Comparison of ENCODE assay signal across 8 cellular contexts in the genomic region with DNA sequence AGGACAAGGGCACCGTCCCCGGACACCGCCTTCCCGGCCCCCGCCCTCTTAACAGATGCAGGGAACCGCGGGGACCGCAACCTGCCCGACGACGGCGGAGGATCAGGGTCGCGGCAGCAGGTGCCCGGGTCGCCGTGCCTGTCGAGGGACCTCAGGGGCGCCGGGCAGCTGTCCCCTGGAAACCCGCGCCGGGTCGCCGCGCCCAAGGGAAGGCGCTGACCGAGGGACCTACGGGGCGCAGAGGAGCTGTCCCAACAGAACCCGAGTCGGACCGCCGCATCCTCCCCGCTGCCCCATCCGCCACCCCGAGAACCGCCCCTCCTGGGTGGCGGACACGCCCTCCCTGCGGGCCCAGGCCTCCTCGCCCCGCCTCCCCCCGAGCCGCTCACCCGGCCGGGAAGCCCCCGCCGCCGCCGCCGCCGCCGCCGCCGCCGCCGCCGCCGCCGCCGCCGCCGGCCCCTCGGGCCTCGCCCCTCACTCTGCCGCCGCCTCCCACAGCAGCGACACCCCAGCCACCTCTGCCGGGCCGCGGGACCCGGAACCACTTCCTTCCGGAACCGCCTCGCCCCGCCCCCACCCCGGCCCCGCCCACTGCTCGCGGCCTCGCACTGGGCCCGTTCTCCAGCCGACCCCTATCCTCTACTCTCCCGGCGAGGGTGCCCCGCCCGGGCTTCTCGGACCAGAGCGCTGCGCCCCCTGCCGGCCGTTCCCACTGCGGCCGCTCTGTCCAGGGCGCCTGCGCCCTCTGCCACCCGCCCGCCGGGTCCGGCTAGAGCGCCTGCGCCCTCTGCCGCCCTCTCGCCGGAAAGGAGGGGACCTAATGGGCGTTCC. TPM values are rescaled to one million over a fixed set of nuclear protein-coding genes. Genes with fewer than 3 reads are reported as not detected.
DNase-seq lines count a peak whose midpoint lies in the region; ATAC-seq and TF ChIP-seq lines count a peak whose summit lies in the region.

A gene (minus strand): TSS at position 543 of the 831 bp plus-strand sequence. CDS start 20,797 bp downstream, outside the sequence.

- no peaks in the 10 kb centered on the region for H3K4me1 Mint-ChIP-seq in activated T-helper 17 cell treated with anti-CD3 and anti-CD28 coated beads, Interleukin-2, amount 50 U/mL, for 72 hours
- peaks cover 8% of the 10 kb centered on the region for H3K4me1 Mint-ChIP-seq in nephron progenitor cell
- H3K4me1 Mint-ChIP-seq in stimulated activated naive CD8-positive, alpha-beta T cell treated with anti-CD3 and anti-CD28 coated beads, Interleukin-15, Interleukin-2, amounts not matched to agents 100 ng/mL and 50 ng/mL, for 24 hours (ENCODE audit: low read depth): peaks cover 26% of the 10 kb centered on the region

- peak within 1 kb of the TSS; percentile 35; the same call in 1 of the 2 replicates for H3K9ac ChIP-seq in KMS-11

- H3K27ac Mint-ChIP-seq in activated T-helper 17 cell treated with anti-CD3 and anti-CD28 coated beads, Interleukin-2, amount 50 U/mL, for 72 hours: peak within 1 kb of the TSS; percentile 82
- H3K27ac Mint-ChIP-seq in nephron progenitor cell: no peak within 1 kb of the TSS
- peak within 1 kb of the TSS; percentile 92 for H3K27ac Mint-ChIP-seq in stimulated activated naive CD8-positive, alpha-beta T cell treated with anti-CD3 and anti-CD28 coated beads, Interleukin-15, Interleukin-2, amounts not matched to agents 100 ng/mL and 50 ng/mL, for 24 hours

- H3K27me3 Mint-ChIP-seq in activated T-helper 17 cell treated with anti-CD3 and anti-CD28 coated beads, Interleukin-2, amount 50 U/mL, for 72 hours: no peaks in the 10 kb centered on the region
- H3K27me3 Mint-ChIP-seq in nephron progenitor cell (ENCODE audit: low read depth, poor library complexity): peaks cover 6% of the 10 kb centered on the region
- H3K27me3 Mint-ChIP-seq in stimulated activated naive CD8-positive, alpha-beta T cell treated with anti-CD3 and anti-CD28 coated beads, Interleukin-15, Interleukin-2, amounts not matched to agents 100 ng/mL and 50 ng/mL, for 24 hours: no peaks in the 10 kb centered on the region

- H3K9me3 Mint-ChIP-seq in activated T-helper 17 cell treated with anti-CD3 and anti-CD28 coated beads, Interleukin-2, amount 50 U/mL, for 72 hours: no peaks in the 10 kb centered on the region
- peaks cover 48% of the 10 kb centered on the region for H3K9me3 Mint-ChIP-seq in nephron progenitor cell
- H3K9me3 Mint-ChIP-seq in stimulated activated naive CD8-positive, alpha-beta T cell treated with anti-CD3 and anti-CD28 coated beads, Interleukin-15, Interleukin-2, amounts not matched to agents 100 ng/mL and 50 ng/mL, for 24 hours: no peaks in the 10 kb centered on the region

- H3K27me3 ChIP-seq in KMS-11 (ENCODE audit: insufficient read depth, low read depth) (no peaks in the 10 kb centered on the region), Peyer's patch (no peaks in the 10 kb centered on the region)

- H3K4me1 ChIP-seq in KMS-11 (ENCODE audit: low read depth, poor library complexity, severe bottlenecking): peaks cover 31% of the 10 kb centered on the region
- no peaks in the 10 kb centered on the region for H3K4me1 ChIP-seq in Peyer's patch

- peak in 1 of 2 donors; percentile 17 for TF ChIP-seq POLR2A in Peyer's patch (IDR thresholded peaks at IDR 0.05)

- no peaks in the 10 kb centered on the region for H4K20me1 ChIP-seq in KMS-11 (ENCODE audit: insufficient read depth)

- H3K36me3 Mint-ChIP-seq in activated T-helper 17 cell treated with anti-CD3 and anti-CD28 coated beads, Interleukin-2, amount 50 U/mL, for 72 hours (ENCODE audit: low read depth): peaks cover 6% of the 10 kb centered on the region
- peaks cover 17% of the 10 kb centered on the region for H3K36me3 Mint-ChIP-seq in nephron progenitor cell (ENCODE audit: low read depth)
- H3K36me3 Mint-ChIP-seq in stimulated activated naive CD8-positive, alpha-beta T cell treated with anti-CD3 and anti-CD28 coated beads, Interleukin-15, Interleukin-2, amounts not matched to agents 100 ng/mL and 50 ng/mL, for 24 hours (ENCODE audit: low read depth): no peaks in the 10 kb centered on the region

- H3K79me2 ChIP-seq in KMS-11 (ENCODE audit: insufficient read depth, low read depth): no peaks in the 10 kb centered on the region; the same call in 1 of the 2 replicates

- H3K36me3 ChIP-seq in KMS-11 (ENCODE audit: insufficient read depth) (no peaks in the 10 kb centered on the region), Peyer's patch (no peaks in the 10 kb centered on the region)

- H3K4me3 ChIP-seq in KMS-11 (IDR thresholded peaks at IDR 0.05; ENCODE audit: insufficient read depth, low read depth, low read length): no peak within 1 kb of the TSS
- peak within 1 kb of the TSS; percentile 67 to 93 (median 70) for H3K4me3 ChIP-seq in Peyer's patch
- H3K4me3 ChIP-seq in fibroblast of pulmonary artery (replicated peaks; ENCODE audit: low read depth, low read length): peak within 1 kb of the TSS; percentile 65

- H3K27ac ChIP-seq in KMS-11 (no peak within 1 kb of the TSS), Peyer's patch (peak within 1 kb of the TSS; percentile 64 to 81 (median 74))

- no peaks in the 10 kb centered on the region for H3K9me3 ChIP-seq in Peyer's patch

- H3K4me3 Mint-ChIP-seq in activated T-helper 17 cell treated with anti-CD3 and anti-CD28 coated beads, Interleukin-2, amount 50 U/mL, for 72 hours: peak within 1 kb of the TSS; percentile 89
- peak within 1 kb of the TSS; percentile 86 for H3K4me3 Mint-ChIP-seq in nephron progenitor cell
- peak within 1 kb of the TSS; percentile 88 for H3K4me3 Mint-ChIP-seq in stimulated activated naive CD8-positive, alpha-beta T cell treated with anti-CD3 and anti-CD28 coated beads, Interleukin-15, Interleukin-2, amounts not matched to agents 100 ng/mL and 50 ng/mL, for 24 hours

- peak; percentile 87 for ATAC-seq in GM21786 (IDR thresholded peaks at IDR 0.05; ENCODE audit: unreplicated experiment)
- peak; percentile 98 for ATAC-seq in activated T-helper 17 cell treated with anti-CD3 and anti-CD28 coated beads, Interleukin-2, amount 50 U/mL, for 72 hours (replicated peaks)

- TF ChIP-seq CTCF in KMS-11 (conservative IDR thresholded peaks at IDR 0.05; ENCODE audit: low read depth, low read length) (peak; percentile 57), Peyer's patch (IDR thresholded peaks at IDR 0.05) (peak; percentile 81 to 88 (median 84)), fibroblast of pulmonary artery (IDR thresholded peaks at IDR 0.05; ENCODE audit: low read length, missing control alignments) (peak; percentile 35), nephron progenitor cell (IDR thresholded peaks at IDR 0.05) (peak; percentile 60)

- peak within 1 kb of the TSS; percentile 67 for H3K4me2 ChIP-seq in KMS-11

- H2AFZ ChIP-seq in KMS-11 (ENCODE audit: low read depth): peak within 1 kb of the TSS; percentile 86

- DNase-seq in Daoy (ENCODE audit: low read depth) (peak; percentile 88), Peyer's patch (peak; percentile 85 to 94 (median 92)), fibroblast of pulmonary artery (ENCODE audit: low read depth) (peak; percentile 84), nephron progenitor cell (peak; percentile 89)

RNA-seq across cellular contexts. Expression of the gene that starts here (rescaled TPM):
- total RNA-seq in Daoy (2014; rRNA removed; shearing (Covaris generic)): 2.1 and 10.3 TPM in 2 replicates
- 10 to 100 TPM; 10.5 to 42.1 (median 16.4) TPM for total RNA-seq in Peyer's patch
- total RNA-seq in activated T-helper 17 cell treated with anti-CD3 and anti-CD28 coated beads, Interleukin-2, amount 50 U/mL, for 72 hours: 1 to 10 TPM; 3.0 to 4.7 TPM
